ENCODE assay signal across 5 cellular contexts in genomic region chr3:163129287-163129686, GRCh38.
"Had no signal": no experiment of that assay in that cellular context is flagged by ENCODE, and none has a peak within 500 bp of the region (broad histone marks: within the 10 kb centered on the region; RNA-seq: fewer than 3 reads in every experiment).

No MANE protein-coding gene starts in this region.

- H3K4me2 ChIP-seq: GM23338 had no signal

- H2AFZ ChIP-seq: GM23338 had no signal

- ATAC-seq: GM23338 had no signal

- DNase-seq: H9, HCEC 1CT, IMR-90, KG1 had no signal

- H3K4me3 ChIP-seq: GM23338 had no signal
